In the genomic region with DNA sequence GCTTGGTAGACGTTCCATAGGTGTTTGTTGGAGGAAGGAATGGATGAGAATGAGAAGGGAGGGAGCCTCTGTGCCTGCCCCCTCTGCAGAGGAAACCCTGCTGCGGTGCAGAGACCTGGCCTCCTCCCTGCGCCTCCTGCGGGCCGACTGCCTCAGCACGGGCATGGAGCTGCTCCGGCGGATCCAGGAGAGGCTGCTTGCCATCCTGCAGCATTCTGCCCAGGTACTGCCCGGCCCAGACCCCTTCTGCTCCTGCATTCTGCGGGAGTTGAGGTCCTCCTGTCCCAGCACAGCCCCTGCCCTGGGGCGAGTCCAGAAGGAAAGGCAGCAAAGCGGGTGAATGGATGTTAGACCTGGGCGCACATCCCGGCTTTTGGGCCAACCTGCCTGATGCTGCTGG, we compare ENCODE assay signal across 15 cellular contexts. TPM values are rescaled to one million over a fixed set of nuclear protein-coding genes. Genes with fewer than 3 reads are reported as not detected.
DNase-seq lines count a peak whose midpoint lies in the region; ATAC-seq and TF ChIP-seq lines count a peak whose summit lies in the region.
"Had no signal": no experiment of that assay in that cellular context is flagged by ENCODE, and none has a peak within 500 bp of the region (broad histone marks: within the 10 kb centered on the region; RNA-seq: fewer than 3 reads in every experiment).

No MANE protein-coding gene starts in this region.

- no peaks in the 10 kb centered on the region for H3K9me3 Mint-ChIP-seq in stimulated activated naive CD8-positive, alpha-beta T cell treated with anti-CD3 and anti-CD28 coated beads, Interleukin-15, Interleukin-2, amounts not matched to agents 100 ng/mL and 50 ng/mL, for 24 hours
- no peaks in the 10 kb centered on the region for H3K9me3 Mint-ChIP-seq in activated B cell treated with CpG ODN at 0.5 μM for 24 hours
- no peaks in the 10 kb centered on the region for H3K9me3 Mint-ChIP-seq in immature natural killer cell

- peaks cover 56% of the 10 kb centered on the region for H3K4me1 Mint-ChIP-seq in stimulated activated naive CD8-positive, alpha-beta T cell treated with anti-CD3 and anti-CD28 coated beads, Interleukin-15, Interleukin-2, amounts not matched to agents 100 ng/mL and 50 ng/mL, for 24 hours (ENCODE audit: low read depth)
- H3K4me1 Mint-ChIP-seq in activated B cell treated with CpG ODN at 0.5 μM for 24 hours (peaks cover 53% of the 10 kb centered on the region), immature natural killer cell (peaks cover 17 to 18% of the 10 kb centered on the region in 2 donors)

- POLR2A ChIA-PET in activated B cell treated with CpG ODN at 0.5 μM for 24 hours (lab: Charles Lee) = interaction anchor here (0.8 to 2.5 kb wide), 7 partner anchors 15 to 441 kb away, joined by 3 to 29 read pairs (median 4); partner anchors contain the start of genes BICRAL, CUL9, GTPBP2 and KLC4

- no peak overlapping the region for H3K27ac ChIP-seq in right atrium auricular region
- H3K27ac ChIP-seq: adrenal gland had no signal

- peak overlapping the region; percentile 86 for H3K27ac Mint-ChIP-seq in stimulated activated naive CD8-positive, alpha-beta T cell treated with anti-CD3 and anti-CD28 coated beads, Interleukin-15, Interleukin-2, amounts not matched to agents 100 ng/mL and 50 ng/mL, for 24 hours
- H3K27ac Mint-ChIP-seq in activated B cell treated with CpG ODN at 0.5 μM for 24 hours = peak overlapping the region; percentile 99
- H3K27ac Mint-ChIP-seq in immature natural killer cell = peak overlapping the region in 5 of 6 donors; percentile 35 to 95 (median 81)

- intact Hi-C loops in activated B cell treated with CpG ODN at 0.5 μM for 24 hours (cut with micrococcal nuclease) = loop anchor here (10.0 kb wide), 1 partner anchor 168 kb away; the partner anchor contains the start of genes CUL7, KLC4 and MRPL2

- no peak overlapping the region for H3K4me3 ChIP-seq in right atrium auricular region
- H3K4me3 ChIP-seq: adrenal gland had no signal

- no peak for ATAC-seq in stimulated activated naive CD8-positive, alpha-beta T cell treated with anti-CD3 and anti-CD28 coated beads, Interleukin-15, Interleukin-2, amounts not matched to agents 100 U/mL and 50 U/mL, for 24 hours
- ATAC-seq in activated B cell treated with CpG ODN at 0.5 μM for 24 hours (ENCODE audit: low read depth) (no peak), HG03565 (IDR thresholded peaks at IDR 0.05; ENCODE audit: unreplicated experiment) (no peak), GM19463 (IDR thresholded peaks at IDR 0.05; ENCODE audit: unreplicated experiment) (no peak)

- no peaks in the 10 kb centered on the region for H3K36me3 ChIP-seq in right atrium auricular region

- DNase-seq in stimulated activated naive CD8-positive, alpha-beta T cell treated with anti-CD3 and anti-CD28 coated beads, Interleukin-15, Interleukin-2, amounts not matched to agents 100 U/mL and 50 U/mL, for 24 hours = no peak
- DNase-seq in activated B cell treated with CpG ODN at 0.5 μM for 24 hours (no peak), immature natural killer cell (no peak), NCI-H2107 treated with DMSO at 0.1 percent for 48 hours (lab: John Stamatoyannopoulos, UW; ENCODE audit: unreplicated experiment) (no peak), right atrium auricular region (ENCODE audit: low spot score) (no peak)
- DNase-seq: activated CD4-positive, alpha-beta T cell treated with anti-CD3 and anti-CD28 coated beads, Interleukin-2, amount 50 U/mL, for 48 hours; central memory CD4-positive, alpha-beta T cell; DMS153; NCI-H146; NCI-H345; SIG-M5 had no signal

- peaks cover 41% of the 10 kb centered on the region for H3K36me3 Mint-ChIP-seq in stimulated activated naive CD8-positive, alpha-beta T cell treated with anti-CD3 and anti-CD28 coated beads, Interleukin-15, Interleukin-2, amounts not matched to agents 100 ng/mL and 50 ng/mL, for 24 hours (ENCODE audit: low read depth)
- peaks cover 48% of the 10 kb centered on the region for H3K36me3 Mint-ChIP-seq in activated B cell treated with CpG ODN at 0.5 μM for 24 hours (ENCODE audit: low read depth)
- peaks cover 7 to 14% (median 7%) of the 10 kb centered on the region in 3 donors for H3K36me3 Mint-ChIP-seq in immature natural killer cell

- H3K27me3 ChIP-seq in right atrium auricular region = no peaks in the 10 kb centered on the region
- H3K27me3 ChIP-seq: adrenal gland had no signal

- H3K27me3 Mint-ChIP-seq in stimulated activated naive CD8-positive, alpha-beta T cell treated with anti-CD3 and anti-CD28 coated beads, Interleukin-15, Interleukin-2, amounts not matched to agents 100 ng/mL and 50 ng/mL, for 24 hours = no peaks in the 10 kb centered on the region
- H3K27me3 Mint-ChIP-seq in activated B cell treated with CpG ODN at 0.5 μM for 24 hours (no peaks in the 10 kb centered on the region), immature natural killer cell (ENCODE audit: low read depth in 3 of 3) (peaks cover 2 to 7% (median 2%) of the 10 kb centered on the region in 3 donors)

- no peaks in the 10 kb centered on the region for H3K4me1 ChIP-seq in right atrium auricular region

- no peak overlapping the region for H3K4me3 Mint-ChIP-seq in stimulated activated naive CD8-positive, alpha-beta T cell treated with anti-CD3 and anti-CD28 coated beads, Interleukin-15, Interleukin-2, amounts not matched to agents 100 ng/mL and 50 ng/mL, for 24 hours
- H3K4me3 Mint-ChIP-seq in activated B cell treated with CpG ODN at 0.5 μM for 24 hours = no peak overlapping the region
- H3K4me3 Mint-ChIP-seq in immature natural killer cell = no peak overlapping the region

- CTCF ChIA-PET in activated B cell treated with CpG ODN at 0.5 μM for 24 hours (lab: Charles Lee) = no interaction called here

- no peaks in the 10 kb centered on the region for H3K9me3 ChIP-seq in right atrium auricular region
- H3K9me3 ChIP-seq: adrenal gland had no signal

- no peak for TF ChIP-seq CTCF in activated B cell treated with CpG ODN at 0.5 μM for 24 hours (IDR thresholded peaks at IDR 0.05)
- no peak for TF ChIP-seq CTCF in right atrium auricular region (IDR thresholded peaks at IDR 0.05)

RNA-seq across cellular contexts. Expression of gene DNPH1, which starts 6.1 kb away (rescaled TPM):
- total RNA-seq in activated B cell treated with CpG ODN at 0.5 μM for 24 hours (56.7 and 57.5 TPM in 2 replicates), right atrium auricular region (10 to 100 TPM; 38.4 to 63.9 TPM)
- polyA plus RNA-seq in immature natural killer cell = 10 to 100 TPM; 23.7 to 36.8 (median 33.6) TPM

RNA-seq across cellular contexts. Expression of gene TTBK1, which starts 20.1 kb away (rescaled TPM):
- 0.02 and 0.13 TPM in 2 replicates for total RNA-seq in activated B cell treated with CpG ODN at 0.5 μM for 24 hours
- not detected for polyA plus RNA-seq in immature natural killer cell
- total RNA-seq in right atrium auricular region = under 1 TPM; 0.12 to 0.15 TPM

RNA-seq across cellular contexts. Expression of gene CUL9, which starts 41.2 kb away (rescaled TPM):
- total RNA-seq in activated B cell treated with CpG ODN at 0.5 μM for 24 hours (69.2 and 70.8 TPM in 2 replicates), right atrium auricular region (10 to 100 TPM; 11.0 to 16.8 TPM)
- 1 to 10 TPM; 2.2 to 8.5 (median 4.4) TPM for polyA plus RNA-seq in immature natural killer cell

RNA-seq across cellular contexts. Expression of gene SRF, which starts 52.1 kb away (rescaled TPM):
- total RNA-seq in activated B cell treated with CpG ODN at 0.5 μM for 24 hours (35.9 and 37.8 TPM in 2 replicates), right atrium auricular region (100 to 1,000 TPM in 1 of 2 donors, 10 to 100 TPM in 1; 59.4 to 116 TPM)
- 1 to 10 TPM; 4.8 to 7.3 (median 5.2) TPM for polyA plus RNA-seq in immature natural killer cell
